1 cellular context compared by ENCODE assay signal in genomic region chr5:135883441-135883840, GRCh38.
TF ChIP-seq lines count a peak whose summit lies in the region.

No MANE protein-coding gene starts in this region.

TF ChIP-seq in SK-N-SH treated with all-trans-retinoic acid at 6 μM for 48 hours, 23 proteins besides CTCF, POLR2A, EP300 and RAD21 (continued from another document):
- no peak for TF ChIP-seq CSRNP3 (CRISPR knock-in tag; IDR thresholded peaks at IDR 0.05)
- TF ChIP-seq ZFP30 (CRISPR knock-in tag; IDR thresholded peaks at IDR 0.05), result no peak
- no peak for TF ChIP-seq PATZ1 (CRISPR knock-in tag; IDR thresholded peaks at IDR 0.05; ENCODE audit: borderline replicate concordance)
- TF ChIP-seq TOX (CRISPR knock-in tag; IDR thresholded peaks at IDR 0.05; ENCODE audit: borderline replicate concordance), result no peak
- no peak for TF ChIP-seq CSDC2 (CRISPR knock-in tag; IDR thresholded peaks at IDR 0.05)
- no peak for TF ChIP-seq POU6F1 (CRISPR knock-in tag; IDR thresholded peaks at IDR 0.05; ENCODE audit: borderline replicate concordance, low read depth)
- TF ChIP-seq TCF4 (CRISPR knock-in tag; IDR thresholded peaks at IDR 0.05; ENCODE audit: borderline replicate concordance), result no peak
- TF ChIP-seq GLIS3 (CRISPR knock-in tag; IDR thresholded peaks at IDR 0.05), result no peak
- no peak for TF ChIP-seq ZFP3 (CRISPR knock-in tag; IDR thresholded peaks at IDR 0.05)
- TF ChIP-seq PPARA (CRISPR knock-in tag; IDR thresholded peaks at IDR 0.05; ENCODE audit: borderline replicate concordance), result no peak
- no peak for TF ChIP-seq ZNF565 (CRISPR knock-in tag; conservative IDR thresholded peaks at IDR 0.05; ENCODE audit: low read depth)
- TF ChIP-seq ZC3H10 (CRISPR knock-in tag; IDR thresholded peaks at IDR 0.05), result no peak
TF ChIP-seq in SK-N-SH treated with all-trans-retinoic acid at 6 μM for 48 hours: peak in this region for 0.
